Comparison of ENCODE assay signal across 1 cellular context in genomic region chr7:77727936-77728701, GRCh38.
TF ChIP-seq lines count a peak whose summit lies in the region.

No MANE protein-coding gene starts in this region.

TF ChIP-seq in H1, 55 proteins besides CTCF, POLR2A, EP300 and RAD21:
- no peak for TF ChIP-seq ASH2L (IDR thresholded peaks at IDR 0.05; ENCODE audit: low read length)
- TF ChIP-seq SP2 (IDR thresholded peaks at IDR 0.05; ENCODE audit: low read length): no peak
- no peak for TF ChIP-seq BCL11A (IDR thresholded peaks at IDR 0.05; ENCODE audit: low read depth in 2 of 2, low read length in 2 of 2)
- TF ChIP-seq SP4 (IDR thresholded peaks at IDR 0.05; ENCODE audit: low read length): no peak
- no peak for TF ChIP-seq CREB1 (IDR thresholded peaks at IDR 0.05)
- TF ChIP-seq JUND (IDR thresholded peaks at IDR 0.05; ENCODE audit: low read length): no peak
- TF ChIP-seq SRF (IDR thresholded peaks at IDR 0.05; ENCODE audit: low read depth, low read length): no peak
- TF ChIP-seq ATF3 (IDR thresholded peaks at IDR 0.05; ENCODE audit: insufficient read depth, low read depth, low read length): no peak
- TF ChIP-seq CHD1 (IDR thresholded peaks at IDR 0.05; ENCODE audit: low read depth, low read length): no peak
- no peak for TF ChIP-seq KDM5A (IDR thresholded peaks at IDR 0.05; ENCODE audit: low read length)
- TF ChIP-seq RFX5 (IDR thresholded peaks at IDR 0.05; ENCODE audit: borderline replicate concordance, low read depth, low read length): no peak
- no peak for TF ChIP-seq SP1 (IDR thresholded peaks at IDR 0.05; ENCODE audit: low read depth, low read length)
- no peak for TF ChIP-seq BRCA1 (IDR thresholded peaks at IDR 0.05; ENCODE audit: low read depth, low read length)
- TF ChIP-seq SIX5 (IDR thresholded peaks at IDR 0.05; ENCODE audit: low read depth, low read length): no peak
- TF ChIP-seq SAP30 (IDR thresholded peaks at IDR 0.05; ENCODE audit: insufficient read depth, insufficient replicate concordance, low read length): no peak
- TF ChIP-seq TEAD4 (IDR thresholded peaks at IDR 0.05; ENCODE audit: low read depth, low read length): no peak
